In genomic region chr9:115411516-115411915, GRCh38 we compare ENCODE assay signal across 19 cellular contexts.
DNase-seq lines count a peak whose midpoint lies in the region; TF ChIP-seq lines count a peak whose summit lies in the region.
"Had no signal": no experiment of that assay in that cellular context is flagged by ENCODE, and none has a peak within 500 bp of the region (broad histone marks: within the 10 kb centered on the region; RNA-seq: fewer than 3 reads in every experiment).

No MANE protein-coding gene starts in this region.

- DNase-seq in EH (ENCODE audit: low read depth) (peak; percentile 73), LHCN-M2 (ENCODE audit: low read depth) (peak; percentile 16), endodermal cell (no peak), osteocyte (ENCODE audit: extremely low spot score, unreplicated experiment) (no peak), NCI-H2107 treated with DMSO at 0.1 percent for 48 hours (lab: John Stamatoyannopoulos, UW; ENCODE audit: unreplicated experiment) (no peak), SHP77 treated with DMSO at 0.1 percent for 48 hours (lab: John Stamatoyannopoulos, UW) (no peak), superior temporal gyrus (ENCODE audit: extremely low spot score) (no peak)
- no peak for DNase-seq in activated T-cell treated with anti-CD3 and anti-CD28 coated beads, Interleukin-2, amount 50 U/mL, for 24 hours
- DNase-seq: AML-193, DMS79 treated with DMSO at 0.1 percent for 48 hours, KBM-7, MV-4-11, NCI-H187, NCI-H2107, NCI-H2227 treated with DMSO at 0.1 percent for 48 hours, NCI-H510A treated with DMSO at 0.1 percent for 48 hours, NCI-H774 had no signal

- peaks cover 40% of the 10 kb centered on the region for H3K4me1 Mint-ChIP-seq in endodermal cell
- H3K4me1 Mint-ChIP-seq in osteocyte (ENCODE audit: unreplicated experiment), result peaks cover 46% of the 10 kb centered on the region
- H3K4me1 Mint-ChIP-seq in activated T-cell treated with anti-CD3 and anti-CD28 coated beads, Interleukin-2, amount 50 U/mL, for 24 hours (ENCODE audit: low read depth), result no peaks in the 10 kb centered on the region
- H3K4me1 Mint-ChIP-seq: CD14-positive monocyte had no signal

- no peaks in the 10 kb centered on the region for H3K36me3 ChIP-seq in endodermal cell (ENCODE audit: control insufficient read depth, insufficient read depth, low read length)

- H3K4me3 Mint-ChIP-seq in endodermal cell, result no peak overlapping the region
- no peak overlapping the region for H3K4me3 Mint-ChIP-seq in osteocyte (ENCODE audit: unreplicated experiment)
- H3K4me3 Mint-ChIP-seq in activated T-cell treated with anti-CD3 and anti-CD28 coated beads, Interleukin-2, amount 50 U/mL, for 24 hours, result no peak overlapping the region
- H3K4me3 Mint-ChIP-seq: CD14-positive monocyte had no signal

- H3K9me3 ChIP-seq in endodermal cell (ENCODE audit: control insufficient read depth, low read length), result peaks cover 26% of the 10 kb centered on the region
- H3K9me3 ChIP-seq: A549 had no signal

- no peak overlapping the region for H3K9ac ChIP-seq in endodermal cell (ENCODE audit: extremely low read depth, low read length, poor library complexity, severe bottlenecking)

- WGBS in endodermal cell (ENCODE audit: insufficient coverage in 1 of 2, insufficient read length in 1 of 2), 2 experiments, result 100% methylated on average over 1 of the region's 1 CpG; no CpG with 5 or more reads in 1 of the 2 experiments

- peaks cover 18% of the 10 kb centered on the region for H3K9me3 Mint-ChIP-seq in endodermal cell
- peaks cover 11% of the 10 kb centered on the region for H3K9me3 Mint-ChIP-seq in osteocyte (ENCODE audit: unreplicated experiment)
- no peaks in the 10 kb centered on the region for H3K9me3 Mint-ChIP-seq in activated T-cell treated with anti-CD3 and anti-CD28 coated beads, Interleukin-2, amount 50 U/mL, for 24 hours

- H3K27ac Mint-ChIP-seq in endodermal cell (peak overlapping the region; percentile 14), osteocyte (ENCODE audit: unreplicated experiment) (peak overlapping the region; percentile 84)
- H3K27ac Mint-ChIP-seq in activated T-cell treated with anti-CD3 and anti-CD28 coated beads, Interleukin-2, amount 50 U/mL, for 24 hours, result no peak overlapping the region
- H3K27ac Mint-ChIP-seq: CD14-positive monocyte had no signal

- H3K27me3 Mint-ChIP-seq in endodermal cell (ENCODE audit: insufficient read depth) (no peaks in the 10 kb centered on the region), osteocyte (ENCODE audit: unreplicated experiment) (no peaks in the 10 kb centered on the region)
- H3K27me3 Mint-ChIP-seq in activated T-cell treated with anti-CD3 and anti-CD28 coated beads, Interleukin-2, amount 50 U/mL, for 24 hours, result peaks cover 16% of the 10 kb centered on the region

- H3K4me3 ChIP-seq in endodermal cell (ENCODE audit: low read length), result peak overlapping the region; percentile 60
- H3K4me3 ChIP-seq: A549 had no signal

- no peaks in the 10 kb centered on the region for H3K27me3 ChIP-seq in endodermal cell (ENCODE audit: control insufficient read depth, insufficient read depth, low read length, poor library complexity, severe bottlenecking)

- TF ChIP-seq CTCF in endodermal cell (conservative IDR thresholded peaks at IDR 0.05) (no peak), osteocyte (IDR thresholded peaks at IDR 0.05) (no peak)

- no peak overlapping the region for H3K27ac ChIP-seq in endodermal cell (ENCODE audit: low read depth, low read length)
- H3K27ac ChIP-seq: A549 had no signal

- H3K36me3 Mint-ChIP-seq in endodermal cell (ENCODE audit: low read depth) (peaks cover 19% of the 10 kb centered on the region), osteocyte (ENCODE audit: unreplicated experiment) (peaks cover 9% of the 10 kb centered on the region)
- H3K36me3 Mint-ChIP-seq in activated T-cell treated with anti-CD3 and anti-CD28 coated beads, Interleukin-2, amount 50 U/mL, for 24 hours (ENCODE audit: low read depth), result no peaks in the 10 kb centered on the region
- H3K36me3 Mint-ChIP-seq: CD14-positive monocyte had no signal

- H3K4me1 ChIP-seq in endodermal cell (ENCODE audit: control insufficient read depth, insufficient read depth, low read length), result peaks cover 9% of the 10 kb centered on the region
- H3K4me1 ChIP-seq: A549 had no signal

Comparison
In these comparisons a context has a peak if more than half of its experiments do, and no peak if none do; other contexts are left out.
1. DNase-seq: peak in EH (single experiment) and LHCN-M2 (single experiment); none in endodermal cell (single experiment), osteocyte (single experiment), NCI-H2107 treated with DMSO at 0.1 percent for 48 hours (single experiment), SHP77 treated with DMSO at 0.1 percent for 48 hours (single experiment), superior temporal gyrus (single experiment) and activated T-cell treated with anti-CD3 and anti-CD28 coated beads, Interleukin-2, amount 50 U/mL, for 24 hours (single experiment).